Comparison of ENCODE assay signal across 12 cellular contexts in genomic region chr5:96067902-96068614, GRCh38.
DNase-seq lines count a peak whose midpoint lies in the region; ATAC-seq and TF ChIP-seq lines count a peak whose summit lies in the region.
"Had no signal": no experiment of that assay in that cellular context is flagged by ENCODE, and none has a peak within 500 bp of the region (broad histone marks: within the 10 kb centered on the region; RNA-seq: fewer than 3 reads in every experiment).

No MANE protein-coding gene starts in this region.

- no peaks in the 10 kb centered on the region for H3K4me1 ChIP-seq in Peyer's patch
- H3K4me1 ChIP-seq in skeletal muscle satellite cell (ENCODE audit: control insufficient read depth, insufficient read depth, low read length): peaks cover 48% of the 10 kb centered on the region

- H3K4me3 ChIP-seq in Peyer's patch: no peak overlapping the region
- H3K4me3 ChIP-seq in epithelial cell of esophagus (ENCODE audit: low read length): no peak overlapping the region
- H3K4me3 ChIP-seq in skeletal muscle satellite cell (ENCODE audit: low read length): peak overlapping the region; percentile 26

- H3K27me3 ChIP-seq in Peyer's patch (no peaks in the 10 kb centered on the region), skeletal muscle satellite cell (ENCODE audit: control insufficient read depth, insufficient read depth, low read length) (no peaks in the 10 kb centered on the region)
- no peaks in the 10 kb centered on the region for H3K27me3 ChIP-seq in CD4-positive, alpha-beta T cell (ENCODE audit: control insufficient read depth, insufficient read depth, low read length)

- intact Hi-C loops in CD4-positive, alpha-beta T cell (cut with DNase I, micrococcal nuclease): no loop called here

- H3K27ac Mint-ChIP-seq in CD4-positive, alpha-beta T cell: no peak overlapping the region

- no peak overlapping the region for H3K4me3 Mint-ChIP-seq in CD4-positive, alpha-beta T cell
- H3K4me3 Mint-ChIP-seq: CD14-positive monocyte had no signal

- TF ChIP-seq POLR2A in Peyer's patch (IDR thresholded peaks at IDR 0.05): no peak

- peak; percentile 31 for DNase-seq in activated CD4-positive, alpha-beta T cell treated with anti-CD3 and anti-CD28 coated beads for 48 hours
- no peak for DNase-seq in activated CD4-positive, alpha-beta T cell treated with anti-CD3 and anti-CD28 coated beads for 1 hour
- DNase-seq in Peyer's patch (peak in 2 of 3 donors; percentile 48 to 52), epithelial cell of esophagus (ENCODE audit: low read depth) (peak; percentile 92), SHP77 (lab: John Stamatoyannopoulos, UW) (no peak)
- no peak for DNase-seq in CD4-positive, alpha-beta T cell
- DNase-seq: activated CD4-positive, alpha-beta T cell treated with anti-CD3 and anti-CD28 coated beads for 4 hours; hippocampal formation; NCI-H1417 treated with DMSO at 0.1 percent for 48 hours had no signal

- CTCF ChIA-PET in CD4-positive, alpha-beta T cell (lab: Charles Lee): no interaction called here

- H3K27me3 Mint-ChIP-seq in CD4-positive, alpha-beta T cell: no peaks in the 10 kb centered on the region

- H3K36me3 Mint-ChIP-seq in CD4-positive, alpha-beta T cell (ENCODE audit: low read depth): no peaks in the 10 kb centered on the region
- H3K36me3 Mint-ChIP-seq: CD14-positive monocyte had no signal

- POLR2A ChIA-PET in CD4-positive, alpha-beta T cell (lab: Charles Lee): no interaction called here

- peak overlapping the region; percentile 70 for H3K9ac ChIP-seq in skeletal muscle satellite cell (ENCODE audit: low read depth, low read length)

- H3K9me3 Mint-ChIP-seq in CD4-positive, alpha-beta T cell: no peaks in the 10 kb centered on the region

- peak overlapping the region; percentile 74 for H3K4me2 ChIP-seq in skeletal muscle satellite cell (ENCODE audit: low read length)

- no peak for ATAC-seq in HG03378 (IDR thresholded peaks at IDR 0.05; ENCODE audit: unreplicated experiment)
- ATAC-seq in CD4-positive, alpha-beta T cell (ENCODE audit: poor library complexity): no peak

- TF ChIP-seq CTCF in Peyer's patch (IDR thresholded peaks at IDR 0.05): no peak
- TF ChIP-seq CTCF in epithelial cell of esophagus (IDR thresholded peaks at IDR 0.05; ENCODE audit: insufficient read depth, low read depth, low read length, missing control alignments): no peak
- TF ChIP-seq CTCF in CD4-positive, alpha-beta T cell (IDR thresholded peaks at IDR 0.05): no peak

- H3K9me3 ChIP-seq in Peyer's patch (no peaks in the 10 kb centered on the region), skeletal muscle satellite cell (replicated peaks; ENCODE audit: low read length) (no peaks in the 10 kb centered on the region)
- no peaks in the 10 kb centered on the region for H3K9me3 ChIP-seq in CD4-positive, alpha-beta T cell (ENCODE audit: control insufficient read depth, low read length)

- H3K4me1 Mint-ChIP-seq in CD4-positive, alpha-beta T cell (ENCODE audit: low read depth): no peaks in the 10 kb centered on the region

- H3K27ac ChIP-seq in Peyer's patch: no peak overlapping the region
- H3K27ac ChIP-seq in CD4-positive, alpha-beta T cell (ENCODE audit: low read depth, low read length): no peak overlapping the region

- H3K36me3 ChIP-seq in Peyer's patch (no peaks in the 10 kb centered on the region), skeletal muscle satellite cell (ENCODE audit: insufficient read depth, low read length) (no peaks in the 10 kb centered on the region)

Comparison
In these comparisons a context has a peak if more than half of its experiments do, and no peak if none do; other contexts are left out.
1. DNase-seq: peak in activated CD4-positive, alpha-beta T cell treated with anti-CD3 and anti-CD28 coated beads for 48 hours (single experiment), Peyer's patch (2 of 3) and epithelial cell of esophagus (single experiment); none in activated CD4-positive, alpha-beta T cell treated with anti-CD3 and anti-CD28 coated beads for 1 hour (single experiment), CD4-positive, alpha-beta T cell (0 of 10) and SHP77 (0 of 2).